ENCODE assay signal across 9 cellular contexts in genomic region chr7:50696810-50697582, GRCh38.
DNase-seq lines count a peak whose midpoint lies in the region; ATAC-seq, FAIRE-seq and TF ChIP-seq lines count a peak whose summit lies in the region.
"Had no signal": no experiment of that assay in that cellular context is flagged by ENCODE, and none has a peak within 500 bp of the region (broad histone marks: within the 10 kb centered on the region; RNA-seq: fewer than 3 reads in every experiment).

No MANE protein-coding gene starts in this region.

- H3K36me3 Mint-ChIP-seq in GM23338 (ENCODE audit: low read depth) (peaks cover 31% of the 10 kb centered on the region), T-helper 17 cell (ENCODE audit: low read depth) (no peaks in the 10 kb centered on the region)

- H2AFZ ChIP-seq in GM23338: no peak overlapping the region

- H3K9me3 ChIP-seq in T-helper 17 cell (ENCODE audit: control insufficient read depth, low read length, poor library complexity, severe bottlenecking): no peaks in the 10 kb centered on the region
- H3K9me3 ChIP-seq in kidney (ENCODE audit: control insufficient read depth in 1 of 2, low read length in 2 of 2): no peaks in the 10 kb centered on the region

- ATAC-seq in GM23338 (peak; percentile 68), T-helper 17 cell (peak; percentile 41), GM18873 (IDR thresholded peaks at IDR 0.05; ENCODE audit: low FRiP score, unreplicated experiment) (no peak), HG03135 (IDR thresholded peaks at IDR 0.05; ENCODE audit: unreplicated experiment) (no peak)

- no peak overlapping the region; the same call in 1 of the 2 replicates for H3K27ac ChIP-seq in GM23338 (ENCODE audit: low read depth)
- no peak overlapping the region for H3K27ac ChIP-seq in kidney (ENCODE audit: low read depth in 2 of 2, low read length in 2 of 2)

- H3K4me2 ChIP-seq in GM23338: no peak overlapping the region

- H3K9me2 ChIP-seq in GM23338 (ENCODE audit: insufficient read depth): no peaks in the 10 kb centered on the region

- H4K20me1 ChIP-seq in GM23338 (replicated peaks; ENCODE audit: insufficient read depth): peaks cover 7% of the 10 kb centered on the region; the same call in 1 of the 2 replicates

- H3K4me1 ChIP-seq in GM23338 (ENCODE audit: insufficient read depth) (peaks cover 29% of the 10 kb centered on the region), kidney (ENCODE audit: control insufficient read depth in 1 of 2, insufficient read depth in 1 of 2, low read depth in 1 of 2, low read length in 2 of 2) (no peaks in the 10 kb centered on the region)

- no peaks in the 10 kb centered on the region for H3K27me3 ChIP-seq in GM23338 (ENCODE audit: insufficient read depth)

- peaks cover 31% of the 10 kb centered on the region for H3K4me1 Mint-ChIP-seq in GM23338
- H3K4me1 Mint-ChIP-seq in T-helper 17 cell: peaks cover 8% of the 10 kb centered on the region
- H3K4me1 Mint-ChIP-seq: activated B cell treated with CpG ODN at 0.5 μM for 24 hours had no signal

- H3K4me3 Mint-ChIP-seq in GM23338 (no peak overlapping the region), T-helper 17 cell (no peak overlapping the region)
- H3K4me3 Mint-ChIP-seq: activated B cell treated with CpG ODN at 0.5 μM for 24 hours had no signal

- H3K27me3 Mint-ChIP-seq in GM23338 (ENCODE audit: insufficient read depth, low read depth, poor library complexity): peaks cover 2% of the 10 kb centered on the region
- H3K27me3 Mint-ChIP-seq in T-helper 17 cell: peaks cover 13% of the 10 kb centered on the region

- H3K27ac Mint-ChIP-seq in GM23338 (no peak overlapping the region), T-helper 17 cell (no peak overlapping the region)
- H3K27ac Mint-ChIP-seq: activated B cell treated with CpG ODN at 0.5 μM for 24 hours had no signal

- no peaks in the 10 kb centered on the region for H3F3A ChIP-seq in GM23338 (replicated peaks; ENCODE audit: low read depth)

- peaks cover 44% of the 10 kb centered on the region for H3K79me2 ChIP-seq in GM23338 (replicated peaks; ENCODE audit: insufficient read depth)

- TF ChIP-seq CTCF in AG09319 (IDR thresholded peaks at IDR 0.05; ENCODE audit: low read depth, low read length) (peak; percentile 37), GM23338 (conservative IDR thresholded peaks at IDR 0.05; ENCODE audit: low read depth in 2 of 2) (peak; percentile 67 to 68), kidney (IDR thresholded peaks at IDR 0.05; ENCODE audit: borderline replicate concordance, extremely low read depth, insufficient read depth) (peak; percentile 25)

- no peak for FAIRE-seq in kidney (lab: Jason Lieb, UNC)

- H3K36me3 ChIP-seq in GM23338 (ENCODE audit: insufficient read depth): no peaks in the 10 kb centered on the region
- H3K36me3 ChIP-seq in kidney (ENCODE audit: control insufficient read depth in 1 of 2, insufficient read depth in 2 of 2, low read length in 2 of 2): peaks cover 0 to 4% of the 10 kb centered on the region in 2 donors

- H3K4me3 ChIP-seq in GM23338 (no peak overlapping the region), kidney (ENCODE audit: low read length in 2 of 2) (no peak overlapping the region)

- no peaks in the 10 kb centered on the region; the same call in 2 of the 3 replicates for H3K9me3 Mint-ChIP-seq in GM23338
- H3K9me3 Mint-ChIP-seq: activated B cell treated with CpG ODN at 0.5 μM for 24 hours had no signal

- no peak overlapping the region for H3K9ac ChIP-seq in kidney (ENCODE audit: low read length in 2 of 2)

- intact Hi-C loops in kidney (cut with DNase I): no loop called here

- DNase-seq in AG09319 (ENCODE audit: extremely low read depth, low read depth): no peak
- peak; percentile 54 for DNase-seq in GM23338 (ENCODE audit: low spot score)
- DNase-seq in T-helper 17 cell: no peak
- DNase-seq in kidney: no peak
- DNase-seq in NK-92 treated with Interleukin-12 subunit alpha and Interleukin-12 subunit beta, amount 100 ng/mL, for 24 hours (lab: John Stamatoyannopoulos, UW): no peak
- no peak for DNase-seq in activated CD8-positive, alpha-beta memory T cell treated with anti-CD3 and anti-CD28 coated beads, Interleukin-2, amount 50 U/mL, for 4 hours
- DNase-seq: activated B cell treated with CpG ODN at 0.5 μM for 24 hours had no signal

TF ChIP-seq in GM23338, 12 proteins besides CTCF, POLR2A, EP300 and RAD21 (continues in another document):
- TF ChIP-seq JUNB (IDR thresholded peaks at IDR 0.05; ENCODE audit: unreplicated experiment) (no peak), CREB1 (CRISPR knock-in tag; IDR thresholded peaks at IDR 0.05; ENCODE audit: low read depth) (no peak), ZNF331 (CRISPR knock-in tag; IDR thresholded peaks at IDR 0.05; ENCODE audit: low read depth) (no peak), ZNF462 (CRISPR knock-in tag; IDR thresholded peaks at IDR 0.05) (no peak), ETS1 (IDR thresholded peaks at IDR 0.05) (no peak)

Comparison
In these comparisons a context has a peak if more than half of its experiments do, and no peak if none do; other contexts are left out.
1. ATAC-seq: peak in GM23338 (single experiment) and T-helper 17 cell (single experiment); none in GM18873 (single experiment) and HG03135 (single experiment).
2. Peak in every context shown above with its lines, with median percentiles within 50 percentile points of each other: CTCF ChIP-seq.